In the genomic region with DNA sequence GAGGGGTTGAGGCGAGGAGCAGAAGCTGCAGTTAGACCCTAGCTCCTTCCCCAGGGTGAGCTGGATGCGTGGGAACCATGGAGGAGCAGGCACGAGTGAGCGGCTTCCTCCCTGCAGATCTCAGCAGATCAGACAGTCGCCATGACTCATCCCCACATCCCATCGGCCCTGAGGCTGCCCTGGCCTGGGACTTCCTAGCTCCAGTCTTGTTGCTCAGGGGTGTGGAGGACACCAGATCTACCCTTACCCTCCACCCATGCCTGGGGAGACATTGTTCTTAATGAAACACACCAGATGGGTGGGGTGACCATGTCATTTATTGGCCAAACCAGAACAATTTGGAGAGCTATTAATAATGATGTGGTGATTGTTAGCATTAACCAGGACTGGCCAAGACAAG, we compare ENCODE assay signal across 13 cellular contexts. TPM values are rescaled to one million over a fixed set of nuclear protein-coding genes. Genes with fewer than 3 reads are reported as not detected.
DNase-seq lines count a peak whose midpoint lies in the region; ATAC-seq and TF ChIP-seq lines count a peak whose summit lies in the region.
"Had no signal": no experiment of that assay in that cellular context is flagged by ENCODE, and none has a peak within 500 bp of the region (broad histone marks: within the 10 kb centered on the region; RNA-seq: fewer than 3 reads in every experiment).

No MANE protein-coding gene starts in this region.

- no peak for TF ChIP-seq POLR2A in lower leg skin (IDR thresholded peaks at IDR 0.05)

- no peaks in the 10 kb centered on the region for H4K20me1 ChIP-seq in mammary epithelial cell (ENCODE audit: insufficient read depth, low read length)

- no TSS peak for BruUV-seq in mammary epithelial cell (replicated peaks; lab: Mats Ljungman, UMichigan)

- ATAC-seq in HG02759 (IDR thresholded peaks at IDR 0.05; ENCODE audit: unreplicated experiment), result no peak
- no peak for ATAC-seq in GM18520 (IDR thresholded peaks at IDR 0.05; ENCODE audit: unreplicated experiment)
- ATAC-seq: left ventricle myocardium superior had no signal

- TF ChIP-seq CTCF in mammary epithelial cell (conservative IDR thresholded peaks at IDR 0.05 in 1 of 2, IDR thresholded peaks at IDR 0.05 in 1 of 2; ENCODE audit: extremely low read depth in 1 of 2, insufficient read depth in 1 of 2, low read depth in 1 of 2, low read length in 2 of 2), result no peak
- no peak for TF ChIP-seq CTCF in lower leg skin (IDR thresholded peaks at IDR 0.05)

- H3K4me3 Mint-ChIP-seq in activated T-helper 1 cell treated with anti-CD3 and anti-CD28 coated beads, Interleukin-12 subunit alpha, Interleukin-12 subunit beta, Interleukin-2, Interleukin-4 antibody, amounts not matched to agents 30 ng/mL and 10 ng/mL and 1 ng/mL, durations not matched to agents 14 hours and 24 hours and 36 hours, result no peak overlapping the region
- H3K4me3 Mint-ChIP-seq: activated naive CD4-positive, alpha-beta T cell treated with anti-CD3 and anti-CD28 coated beads, Interleukin-2, amount 10 ng/mL, durations not matched to agents 7 days and 5 days had no signal

- DNase-seq in AG08395 (ENCODE audit: low spot score), result peak; percentile 86
- DNase-seq in M059J (ENCODE audit: low read depth), result peak; percentile 97
- peak; percentile 94 for DNase-seq in mammary epithelial cell
- DNase-seq in lower leg skin (ENCODE audit: low spot score in 2 of 2), result peak; percentile 42 to 83
- DNase-seq in mucosa of gallbladder (ENCODE audit: low spot score), result no peak
- no peak for DNase-seq in activated T-helper 1 cell treated with anti-CD3 and anti-CD28 coated beads, Interleukin-12 subunit alpha, Interleukin-12 subunit beta, Interleukin-2, Interleukin-4 antibody, amounts not matched to agents 30 ng/mL and 10 ng/mL and 1 ng/mL, durations not matched to agents 14 hours and 24 hours and 36 hours (ENCODE audit: low spot score)
- DNase-seq: activated naive CD4-positive, alpha-beta T cell treated with anti-CD3 and anti-CD28 coated beads, Interleukin-2, amount 10 ng/mL, durations not matched to agents 7 days and 5 days; left ventricle myocardium superior; small intestine had no signal

- no peaks in the 10 kb centered on the region for H3K27me3 ChIP-seq in mammary epithelial cell (ENCODE audit: insufficient read depth, low read length)

- no peak overlapping the region for H3K9ac ChIP-seq in mammary epithelial cell (ENCODE audit: insufficient read depth, low read length)

- peak overlapping the region; percentile 16 for H3K4me2 ChIP-seq in mammary epithelial cell (ENCODE audit: insufficient read depth, low read depth, low read length)

- H3K27ac ChIP-seq in mammary epithelial cell (ENCODE audit: insufficient read depth, low read depth, low read length), result peak overlapping the region; percentile 26
- H3K27ac ChIP-seq: C4-2B, VCaP had no signal

- dilution Hi-C loops in mammary epithelial cell (cut with HindIII; ENCODE audit: low sequenced_read_pairs), result no loop called here

- no peaks in the 10 kb centered on the region for H3K36me3 Mint-ChIP-seq in activated T-helper 1 cell treated with anti-CD3 and anti-CD28 coated beads, Interleukin-12 subunit alpha, Interleukin-12 subunit beta, Interleukin-2, Interleukin-4 antibody, amounts not matched to agents 30 ng/mL and 10 ng/mL and 1 ng/mL, durations not matched to agents 14 hours and 24 hours and 36 hours (ENCODE audit: low read depth)
- H3K36me3 Mint-ChIP-seq: activated naive CD4-positive, alpha-beta T cell treated with anti-CD3 and anti-CD28 coated beads, Interleukin-2, amount 10 ng/mL, durations not matched to agents 7 days and 5 days had no signal

- H3K9me3 ChIP-seq in mammary epithelial cell (replicated peaks; ENCODE audit: insufficient read depth, low read length), result no peaks in the 10 kb centered on the region

- CTCF ChIA-PET in mammary epithelial cell (lab: Charles Lee; ENCODE audit: low non-redundant PET), result interaction anchor here (0.7 kb wide), 1 partner anchor 29 kb away, joined by 5 read pairs; no protein-coding TSS in a partner anchor

- peak overlapping the region; percentile 1 for H2AFZ ChIP-seq in mammary epithelial cell (ENCODE audit: low read depth, low read length)

- H3K79me2 ChIP-seq in mammary epithelial cell (ENCODE audit: insufficient read depth, low read length), result no peaks in the 10 kb centered on the region

- no peaks in the 10 kb centered on the region for H3K9me3 Mint-ChIP-seq in activated T-helper 1 cell treated with anti-CD3 and anti-CD28 coated beads, Interleukin-12 subunit alpha, Interleukin-12 subunit beta, Interleukin-2, Interleukin-4 antibody, amounts not matched to agents 30 ng/mL and 10 ng/mL and 1 ng/mL, durations not matched to agents 14 hours and 24 hours and 36 hours
- H3K9me3 Mint-ChIP-seq: activated naive CD4-positive, alpha-beta T cell treated with anti-CD3 and anti-CD28 coated beads, Interleukin-2, amount 10 ng/mL, durations not matched to agents 7 days and 5 days had no signal

- no peaks in the 10 kb centered on the region for H3K4me1 Mint-ChIP-seq in activated T-helper 1 cell treated with anti-CD3 and anti-CD28 coated beads, Interleukin-12 subunit alpha, Interleukin-12 subunit beta, Interleukin-2, Interleukin-4 antibody, amounts not matched to agents 30 ng/mL and 10 ng/mL and 1 ng/mL, durations not matched to agents 14 hours and 24 hours and 36 hours (ENCODE audit: low read depth)
- H3K4me1 Mint-ChIP-seq: activated naive CD4-positive, alpha-beta T cell treated with anti-CD3 and anti-CD28 coated beads, Interleukin-2, amount 10 ng/mL, durations not matched to agents 7 days and 5 days had no signal

- H3K4me3 ChIP-seq in mammary epithelial cell (replicated peaks in 1 of 3; ENCODE audit: insufficient read depth in 1 of 3, low read depth in 2 of 3, low read length in 3 of 3) (no peak overlapping the region), lower leg skin (ENCODE audit: low read depth, poor library complexity, severe bottlenecking) (no peak overlapping the region)

- no peak overlapping the region for H3K27ac Mint-ChIP-seq in activated T-helper 1 cell treated with anti-CD3 and anti-CD28 coated beads, Interleukin-12 subunit alpha, Interleukin-12 subunit beta, Interleukin-2, Interleukin-4 antibody, amounts not matched to agents 30 ng/mL and 10 ng/mL and 1 ng/mL, durations not matched to agents 14 hours and 24 hours and 36 hours
- H3K27ac Mint-ChIP-seq: activated naive CD4-positive, alpha-beta T cell treated with anti-CD3 and anti-CD28 coated beads, Interleukin-2, amount 10 ng/mL, durations not matched to agents 7 days and 5 days had no signal

- intact Hi-C loops in mammary epithelial cell (cut with micrococcal nuclease), result loop anchor here (1.0 to 5.0 kb wide), 2 partner anchors 16 to 34 kb away; a partner anchor contains a TSS
- intact Hi-C loops in lower leg skin (cut with DNase I; ENCODE audit: low total_unique reads), result no loop called here
- intact Hi-C loops in activated T-helper 1 cell treated with anti-CD3 and anti-CD28 coated beads, Interleukin-12 subunit alpha, Interleukin-12 subunit beta, Interleukin-2, Interleukin-4 antibody, amounts not matched to agents 30 ng/mL and 10 ng/mL and 1 ng/mL, durations not matched to agents 14 hours and 24 hours and 36 hours (cut with micrococcal nuclease), result no loop called here

- H3K4me1 ChIP-seq in mammary epithelial cell (ENCODE audit: insufficient read depth, low read length), result peaks cover 43% of the 10 kb centered on the region

- no peaks in the 10 kb centered on the region for H3K36me3 ChIP-seq in mammary epithelial cell (ENCODE audit: insufficient read depth, low read length)

- in situ Hi-C loops in mammary epithelial cell (cut with MboI; ENCODE audit: low sequenced_read_pairs in 2 of 2), result loop anchor here in 1 of 2 donors (25.0 kb wide), 1 partner anchor 639 kb away; no protein-coding TSS in a partner anchor

- H3K27me3 Mint-ChIP-seq in activated T-helper 1 cell treated with anti-CD3 and anti-CD28 coated beads, Interleukin-12 subunit alpha, Interleukin-12 subunit beta, Interleukin-2, Interleukin-4 antibody, amounts not matched to agents 30 ng/mL and 10 ng/mL and 1 ng/mL, durations not matched to agents 14 hours and 24 hours and 36 hours (ENCODE audit: insufficient read depth), result peaks cover 9% of the 10 kb centered on the region

- WGBS in mammary epithelial cell (ENCODE audit: low coverage, missing lambda C conversion rate), result 15% methylated on average over 6 of the region's 6 CpGs
- whole genome bisulfite sequencing in lower leg skin, 2 donors, result 24 to 35% methylated on average over 6 of the region's 6 CpGs

RNA-seq across cellular contexts. Expression of a gene that starts 36.3 kb away (rescaled TPM):
- 76.6 and 108 TPM in 2 replicates for total RNA-seq in M059J (2014; rRNA removed; shearing (Covaris generic))
- 100 to 1,000 TPM in 1 of 2 donors, 10 to 100 TPM in 1; 53.4 to 252 TPM for total RNA-seq in mammary epithelial cell
- polyA plus RNA-seq in mammary epithelial cell, result 98.1 TPM
- polyA minus RNA-seq in mammary epithelial cell, result 98.9 TPM
- 1 to 10 TPM; 3.7 to 6.2 (median 4.6) TPM for total RNA-seq in lower leg skin
- 389 TPM for total RNA-seq in mucosa of gallbladder
- not detected in 2 replicates for total RNA-seq in activated T-helper 1 cell treated with anti-CD3 and anti-CD28 coated beads, Interleukin-12 subunit alpha, Interleukin-12 subunit beta, Interleukin-2, Interleukin-4 antibody, amounts not matched to agents 30 ng/mL and 10 ng/mL and 1 ng/mL, durations not matched to agents 14 hours and 24 hours and 36 hours

RNA-seq across cellular contexts. Expression of a gene that starts 59.2 kb away (rescaled TPM):
- 1.8 and 3.8 TPM in 2 replicates for total RNA-seq in M059J (2014; rRNA removed; shearing (Covaris generic))
- under 1 TPM; 0.40 to 0.83 TPM for total RNA-seq in mammary epithelial cell
- polyA plus RNA-seq in mammary epithelial cell, result 0.41 TPM
- polyA minus RNA-seq in mammary epithelial cell, result 2.3 TPM
- total RNA-seq in lower leg skin, result under 1 TPM in 3 of 4 donors, not detected in 1; 0.17 to 0.88 (median 0.46) TPM
- total RNA-seq in mucosa of gallbladder, result 7.1 TPM
- total RNA-seq in activated T-helper 1 cell treated with anti-CD3 and anti-CD28 coated beads, Interleukin-12 subunit alpha, Interleukin-12 subunit beta, Interleukin-2, Interleukin-4 antibody, amounts not matched to agents 30 ng/mL and 10 ng/mL and 1 ng/mL, durations not matched to agents 14 hours and 24 hours and 36 hours, result not detected in 2 replicates

Comparison
In these comparisons a context has a peak if more than half of its experiments do, and no peak if none do; other contexts are left out.
1. DNase-seq: peak in AG08395 (single experiment), M059J (single experiment), mammary epithelial cell (single experiment) and lower leg skin (2 of 2); none in mucosa of gallbladder (single experiment) and activated T-helper 1 cell treated with anti-CD3 and anti-CD28 coated beads, Interleukin-12 subunit alpha, Interleukin-12 subunit beta, Interleukin-2, Interleukin-4 antibody, amounts not matched to agents 30 ng/mL and 10 ng/mL and 1 ng/mL, durations not matched to agents 14 hours and 24 hours and 36 hours (single experiment).
2. RNA of a gene that starts 36.3 kb away (total RNA-seq): 389 TPM in mucosa of gallbladder (single experiment), 53.4 to 252 TPM in mammary epithelial cell and 76.6 to 108 TPM in M059J; 3.7 to 6.2 TPM in lower leg skin and not detected in activated T-helper 1 cell treated with anti-CD3 and anti-CD28 coated beads, Interleukin-12 subunit alpha, Interleukin-12 subunit beta, Interleukin-2, Interleukin-4 antibody, amounts not matched to agents 30 ng/mL and 10 ng/mL and 1 ng/mL, durations not matched to agents 14 hours and 24 hours and 36 hours; every median in the first group is over 4 times any median in the second.